ENCODE assay signal across 11 cellular contexts in the genomic region with DNA sequence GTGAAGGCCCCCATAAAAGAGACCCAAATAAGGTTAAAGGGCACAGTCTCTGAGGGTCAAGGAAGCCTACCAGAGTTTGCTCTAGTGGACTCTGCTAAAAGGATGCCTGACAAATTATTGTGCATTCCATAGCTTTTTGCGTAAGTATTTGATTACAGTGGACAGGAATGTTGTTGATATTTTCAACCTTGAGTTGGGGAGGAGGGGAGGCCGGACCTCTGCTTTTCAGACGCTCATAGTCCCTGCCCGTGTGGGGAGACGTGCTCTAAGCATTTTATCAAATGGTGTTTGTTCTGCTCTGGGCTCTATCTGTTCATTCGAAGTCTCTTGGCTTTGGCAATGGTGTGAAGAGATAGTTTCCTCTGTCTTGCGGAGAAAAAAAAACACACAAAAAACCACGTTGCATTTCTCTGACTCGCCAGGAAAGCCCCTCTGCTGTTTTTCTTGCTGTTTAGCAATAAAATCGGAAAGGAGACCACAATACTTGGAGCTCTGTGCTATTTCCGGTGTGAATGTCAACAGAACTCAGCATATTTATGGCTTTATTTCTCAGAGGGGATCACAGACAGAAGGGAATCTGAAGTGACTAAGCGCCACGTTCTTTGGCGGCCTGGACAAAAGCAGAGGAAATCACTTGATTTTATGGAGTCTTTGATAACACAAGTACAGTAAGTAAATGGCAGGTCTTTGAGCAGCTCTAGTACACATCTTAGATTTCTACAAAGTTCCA.
DNase-seq lines count a peak whose midpoint lies in the region; ATAC-seq, FAIRE-seq and TF ChIP-seq lines count a peak whose summit lies in the region.
"Had no signal": no experiment of that assay in that cellular context is flagged by ENCODE, and none has a peak within 500 bp of the region (broad histone marks: within the 10 kb centered on the region; RNA-seq: fewer than 3 reads in every experiment).

No MANE protein-coding gene starts in this region.

- peak overlapping the region; percentile 12 for H3K27ac Mint-ChIP-seq in activated naive CD4-positive, alpha-beta T cell treated with anti-CD3 and anti-CD28 coated beads, Interleukin-2, amount 50 U/mL, for 24 hours
- peak overlapping the region; percentile 64 for H3K27ac Mint-ChIP-seq in activated T-helper 2 cell treated with anti-CD3 and anti-CD28 coated beads, Interferon-gamma antibody, Interleukin-2, Interleukin-4, amounts not matched to agents 10 μg/mL and 5 μg/mL and 100 μg/mL, durations not matched to agents 14 hours and 24 hours and 36 hours

- H3K36me3 Mint-ChIP-seq in activated naive CD4-positive, alpha-beta T cell treated with anti-CD3 and anti-CD28 coated beads, Interleukin-2, amount 50 U/mL, for 24 hours: no peaks in the 10 kb centered on the region
- H3K36me3 Mint-ChIP-seq in activated T-helper 2 cell treated with anti-CD3 and anti-CD28 coated beads, Interferon-gamma antibody, Interleukin-2, Interleukin-4, amounts not matched to agents 10 μg/mL and 5 μg/mL and 100 μg/mL, durations not matched to agents 14 hours and 24 hours and 36 hours (ENCODE audit: low read depth): no peaks in the 10 kb centered on the region
- H3K36me3 Mint-ChIP-seq: naive B cell had no signal

- DNase-seq in activated naive CD4-positive, alpha-beta T cell treated with Interleukin-2 at 50 U/mL for 16 hours: no peak
- no peak for DNase-seq in activated T-helper 2 cell treated with anti-CD3 and anti-CD28 coated beads, Interferon-gamma antibody, Interleukin-2, Interleukin-4, amounts not matched to agents 10 μg/mL and 5 μg/mL and 100 μg/mL, durations not matched to agents 14 hours and 24 hours and 36 hours (ENCODE audit: low spot score)
- peak; percentile 95 for DNase-seq in iris pigment epithelial cell (ENCODE audit: low read depth)
- DNase-seq in urothelium cell line (ENCODE audit: low spot score): peak; percentile 66
- DNase-seq in gastrocnemius medialis: no peak
- DNase-seq in SHP77 treated with DMSO at 0.1 percent for 48 hours (lab: John Stamatoyannopoulos, UW): no peak
- no peak for DNase-seq in 8988T
- DNase-seq: naive B cell, NCI-H446 had no signal

- no peak overlapping the region for H3K4me3 ChIP-seq in gastrocnemius medialis
- H3K4me3 ChIP-seq: HAP-1 had no signal

- no peak for TF ChIP-seq CTCF in gastrocnemius medialis (IDR thresholded peaks at IDR 0.05 in 4 of 5, conservative IDR thresholded peaks at IDR 0.05 in 1 of 5)

- no peaks in the 10 kb centered on the region for H3K9me3 ChIP-seq in gastrocnemius medialis
- H3K9me3 ChIP-seq: HAP-1 had no signal

- H3K4me1 ChIP-seq in gastrocnemius medialis: no peaks in the 10 kb centered on the region

- in situ Hi-C loops in gastrocnemius medialis (cut with MboI; ENCODE audit: low sequenced_read_pairs in 4 of 4): no loop called here

- H3K36me3 ChIP-seq in gastrocnemius medialis: no peaks in the 10 kb centered on the region
- H3K36me3 ChIP-seq: HAP-1 had no signal

- no peak for FAIRE-seq in urothelium cell line (lab: Jason Lieb, UNC)

- no peak for TF ChIP-seq POLR2A in gastrocnemius medialis (IDR thresholded peaks at IDR 0.05)

- peaks cover 10% of the 10 kb centered on the region for H3K4me1 Mint-ChIP-seq in activated naive CD4-positive, alpha-beta T cell treated with anti-CD3 and anti-CD28 coated beads, Interleukin-2, amount 50 U/mL, for 24 hours
- H3K4me1 Mint-ChIP-seq in activated T-helper 2 cell treated with anti-CD3 and anti-CD28 coated beads, Interferon-gamma antibody, Interleukin-2, Interleukin-4, amounts not matched to agents 10 μg/mL and 5 μg/mL and 100 μg/mL, durations not matched to agents 14 hours and 24 hours and 36 hours (ENCODE audit: low read depth): peaks cover 12% of the 10 kb centered on the region
- H3K4me1 Mint-ChIP-seq: naive B cell had no signal

- H3K4me3 Mint-ChIP-seq in activated naive CD4-positive, alpha-beta T cell treated with anti-CD3 and anti-CD28 coated beads, Interleukin-2, amount 50 U/mL, for 24 hours: no peak overlapping the region
- H3K4me3 Mint-ChIP-seq in activated T-helper 2 cell treated with anti-CD3 and anti-CD28 coated beads, Interferon-gamma antibody, Interleukin-2, Interleukin-4, amounts not matched to agents 10 μg/mL and 5 μg/mL and 100 μg/mL, durations not matched to agents 14 hours and 24 hours and 36 hours (ENCODE audit: low read depth): no peak overlapping the region
- H3K4me3 Mint-ChIP-seq: naive B cell had no signal

- H3K27ac ChIP-seq in gastrocnemius medialis: no peak overlapping the region

- H3K27me3 ChIP-seq in gastrocnemius medialis: no peaks in the 10 kb centered on the region

- intact Hi-C loops in activated T-helper 2 cell treated with anti-CD3 and anti-CD28 coated beads, Interferon-gamma antibody, Interleukin-2, Interleukin-4, amounts not matched to agents 10 μg/mL and 5 μg/mL and 100 μg/mL, durations not matched to agents 14 hours and 24 hours and 36 hours (cut with micrococcal nuclease): loop anchor here (2.0 to 5.0 kb wide), 2 partner anchors 15 to 314 kb away; no protein-coding TSS in a partner anchor
- intact Hi-C loops in gastrocnemius medialis (cut with DNase I; ENCODE audit: low total_unique reads): no loop called here

- H3K9me3 Mint-ChIP-seq in activated naive CD4-positive, alpha-beta T cell treated with anti-CD3 and anti-CD28 coated beads, Interleukin-2, amount 50 U/mL, for 24 hours: no peaks in the 10 kb centered on the region
- H3K9me3 Mint-ChIP-seq in activated T-helper 2 cell treated with anti-CD3 and anti-CD28 coated beads, Interferon-gamma antibody, Interleukin-2, Interleukin-4, amounts not matched to agents 10 μg/mL and 5 μg/mL and 100 μg/mL, durations not matched to agents 14 hours and 24 hours and 36 hours: no peaks in the 10 kb centered on the region
- H3K9me3 Mint-ChIP-seq: naive B cell had no signal

- no peaks in the 10 kb centered on the region for H3K27me3 Mint-ChIP-seq in activated naive CD4-positive, alpha-beta T cell treated with anti-CD3 and anti-CD28 coated beads, Interleukin-2, amount 50 U/mL, for 24 hours
- H3K27me3 Mint-ChIP-seq in activated T-helper 2 cell treated with anti-CD3 and anti-CD28 coated beads, Interferon-gamma antibody, Interleukin-2, Interleukin-4, amounts not matched to agents 10 μg/mL and 5 μg/mL and 100 μg/mL, durations not matched to agents 14 hours and 24 hours and 36 hours (ENCODE audit: low read depth): no peaks in the 10 kb centered on the region

- ATAC-seq in gastrocnemius medialis: no peak

Comparison
In these comparisons a context has a peak if more than half of its experiments do, and no peak if none do; other contexts are left out.
1. DNase-seq: peak in iris pigment epithelial cell (single experiment) and urothelium cell line (single experiment); none in activated naive CD4-positive, alpha-beta T cell treated with Interleukin-2 at 50 U/mL for 16 hours (single experiment), activated T-helper 2 cell treated with anti-CD3 and anti-CD28 coated beads, Interferon-gamma antibody, Interleukin-2, Interleukin-4, amounts not matched to agents 10 μg/mL and 5 μg/mL and 100 μg/mL, durations not matched to agents 14 hours and 24 hours and 36 hours (single experiment), gastrocnemius medialis (0 of 2), SHP77 treated with DMSO at 0.1 percent for 48 hours (single experiment) and 8988T (single experiment).